In the genomic region with DNA sequence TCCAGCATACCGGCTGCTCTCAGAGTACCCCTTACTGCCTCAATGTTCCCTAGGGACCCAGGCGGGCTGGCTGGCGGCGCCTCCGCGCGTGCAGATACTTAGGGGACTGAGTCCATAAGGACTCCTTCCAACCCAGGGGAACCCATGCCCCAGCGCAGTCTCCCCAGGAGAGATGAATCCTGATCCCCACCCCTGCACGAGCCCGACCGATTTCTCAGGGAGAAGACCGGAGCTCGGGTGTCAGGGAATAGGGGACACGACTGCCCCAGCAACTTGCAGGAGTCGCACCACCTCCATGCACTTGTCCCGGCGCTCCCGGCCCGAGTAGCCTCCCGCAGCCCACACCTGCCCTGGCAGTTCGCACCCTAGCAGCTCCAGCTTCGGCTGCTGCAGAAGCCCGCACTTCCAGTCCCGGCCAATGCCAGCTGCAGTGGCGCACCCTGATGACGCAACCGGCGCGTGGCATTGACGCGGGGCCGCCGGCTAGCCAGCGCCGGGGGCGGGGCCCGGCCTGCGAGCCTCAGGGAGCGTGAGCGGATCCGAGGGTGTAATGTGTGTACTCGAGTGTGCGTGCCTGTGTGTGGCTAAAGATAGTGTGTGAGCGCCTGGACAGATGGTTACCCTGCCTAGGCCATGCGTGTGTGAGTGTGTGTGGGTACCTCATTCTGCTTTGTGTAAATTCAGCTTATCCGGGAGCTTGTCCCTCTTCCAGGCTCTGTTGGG, we compare ENCODE assay signal across 8 cellular contexts. TPM values are rescaled to one million over a fixed set of nuclear protein-coding genes. Genes with fewer than 3 reads are reported as not detected.
A peak's percentile ranks its signal among the peaks of the same experiment; 100 is the strongest.
DNase-seq lines count a peak whose midpoint lies in the region; ATAC-seq, FAIRE-seq and TF ChIP-seq lines count a peak whose summit lies in the region.

A gene with protein sequence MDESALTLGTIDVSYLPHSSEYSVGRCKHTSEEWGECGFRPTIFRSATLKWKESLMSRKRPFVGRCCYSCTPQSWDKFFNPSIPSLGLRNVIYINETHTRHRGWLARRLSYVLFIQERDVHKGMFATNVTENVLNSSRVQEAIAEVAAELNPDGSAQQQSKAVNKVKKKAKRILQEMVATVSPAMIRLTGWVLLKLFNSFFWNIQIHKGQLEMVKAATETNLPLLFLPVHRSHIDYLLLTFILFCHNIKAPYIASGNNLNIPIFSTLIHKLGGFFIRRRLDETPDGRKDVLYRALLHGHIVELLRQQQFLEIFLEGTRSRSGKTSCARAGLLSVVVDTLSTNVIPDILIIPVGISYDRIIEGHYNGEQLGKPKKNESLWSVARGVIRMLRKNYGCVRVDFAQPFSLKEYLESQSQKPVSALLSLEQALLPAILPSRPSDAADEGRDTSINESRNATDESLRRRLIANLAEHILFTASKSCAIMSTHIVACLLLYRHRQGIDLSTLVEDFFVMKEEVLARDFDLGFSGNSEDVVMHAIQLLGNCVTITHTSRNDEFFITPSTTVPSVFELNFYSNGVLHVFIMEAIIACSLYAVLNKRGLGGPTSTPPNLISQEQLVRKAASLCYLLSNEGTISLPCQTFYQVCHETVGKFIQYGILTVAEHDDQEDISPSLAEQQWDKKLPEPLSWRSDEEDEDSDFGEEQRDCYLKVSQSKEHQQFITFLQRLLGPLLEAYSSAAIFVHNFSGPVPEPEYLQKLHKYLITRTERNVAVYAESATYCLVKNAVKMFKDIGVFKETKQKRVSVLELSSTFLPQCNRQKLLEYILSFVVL (minus strand): TSS at position 437 of the 723 bp plus-strand sequence. CDS start 1,981 bp downstream, outside the sequence.

- H3K27me3 ChIP-seq in right cardiac atrium (ENCODE audit: control insufficient read depth, insufficient read depth) (no peaks in the 10 kb centered on the region), uterus (no peaks in the 10 kb centered on the region)

- peak; percentile 90 for TF ChIP-seq POLR2A in GM12892 (IDR thresholded peaks at IDR 0.05; ENCODE audit: low read depth, low read length)
- TF ChIP-seq POLR2A in uterus (IDR thresholded peaks at IDR 0.05) = peak; percentile 30 to 66

- under 1% methylated on average over 46 of the region's 46 CpGs for WGBS in right cardiac atrium

- H3K27ac ChIP-seq in right cardiac atrium (ENCODE audit: low read length) (peak within 1 kb of the TSS; percentile 61), uterus (peak within 1 kb of the TSS; percentile 63 to 82)

- H3K36me3 ChIP-seq in uterus = no peaks in the 10 kb centered on the region

- DNase-seq in GM12892 (ENCODE audit: insufficient read length) = peak; percentile 84
- DNase-seq in NCI-H1417 treated with DMSO at 0.1 percent for 48 hours (lab: John Stamatoyannopoulos, UW) = peak; percentile 22
- peak; percentile 93 to 100 (median 97) for DNase-seq in T-helper 17 cell
- peak; percentile 57 to 98 (median 92) for DNase-seq in anterior cingulate cortex (lab: John Stamatoyannopoulos, UW)
- peak; percentile 94 to 99 (median 99) for DNase-seq in right cardiac atrium
- DNase-seq in putamen (ENCODE audit: low spot score) = peak; percentile 91
- DNase-seq in uterus = peak; percentile 90 to 95

- peaks cover 22% of the 10 kb centered on the region for H3K4me1 Mint-ChIP-seq in T-helper 17 cell

- intact Hi-C loops in right cardiac atrium (cut with DNase I) (loop anchor here (5.0 to 10.0 kb wide), 2 partner anchors 114 to 121 kb away; no protein-coding TSS in a partner anchor), uterus (cut with DNase I; ENCODE audit: low total_unique reads) (no loop called here)

- peak within 1 kb of the TSS; percentile 96 for H3K27ac Mint-ChIP-seq in T-helper 17 cell

- FAIRE-seq in GM12892 (lab: Jason Lieb, UNC) = peak; percentile 98

- H3K9me3 ChIP-seq in T-helper 17 cell (ENCODE audit: control insufficient read depth, low read length, poor library complexity, severe bottlenecking) = no peaks in the 10 kb centered on the region
- no peaks in the 10 kb centered on the region for H3K9me3 ChIP-seq in right cardiac atrium (ENCODE audit: control insufficient read depth, low read length)
- no peaks in the 10 kb centered on the region for H3K9me3 ChIP-seq in uterus

- peak within 1 kb of the TSS; percentile 82 for H3K4me3 ChIP-seq in right cardiac atrium (ENCODE audit: low read length)
- H3K4me3 ChIP-seq in uterus = peak within 1 kb of the TSS; percentile 69 to 89

- no peaks in the 10 kb centered on the region for H3K27me3 Mint-ChIP-seq in T-helper 17 cell

- H3K4me3 Mint-ChIP-seq in T-helper 17 cell = peak within 1 kb of the TSS; percentile 96

- ATAC-seq in HG02759 (IDR thresholded peaks at IDR 0.05; ENCODE audit: unreplicated experiment) = peak; percentile 97
- peak; percentile 97 for ATAC-seq in T-helper 17 cell
- ATAC-seq in right cardiac atrium = peak; percentile 98 to 99

- peak in 2 of 4 experiments; percentile 30 to 52 for TF ChIP-seq CTCF in uterus (IDR thresholded peaks at IDR 0.05)

- H3K4me1 ChIP-seq in right cardiac atrium (ENCODE audit: control insufficient read depth, insufficient read depth, low read length) = no peaks in the 10 kb centered on the region
- peaks cover 0 to 5% of the 10 kb centered on the region in 2 donors for H3K4me1 ChIP-seq in uterus

- H3K36me3 Mint-ChIP-seq in T-helper 17 cell (ENCODE audit: low read depth) = peaks cover 8% of the 10 kb centered on the region

RNA-seq across cellular contexts. Expression of the gene that starts here (rescaled TPM):
- 3.5 TPM for polyA plus RNA-seq in GM12892 (2012; ENCODE audit: missing spikeins)
- total RNA-seq in T-helper 17 cell (1 to 10 TPM; 3.2 to 4.9 TPM), right cardiac atrium (10 to 100 TPM; 15.1 to 31.1 (median 17.0) TPM), uterus (10 to 100 TPM in 1 of 4 donors, 1 to 10 TPM in 3; 4.6 to 28.6 (median 7.7) TPM)
- polyA plus RNA-seq in right cardiac atrium = 15.8 TPM

Comparison
In these comparisons a context has a peak if more than half of its experiments do, and no peak if none do; other contexts are left out.
1. Peak in every context shown above with its lines: DNase-seq, ATAC-seq, H3K4me3 ChIP-seq and H3K27ac ChIP-seq.
2. DNase-seq: peak in every context shown above with its lines; median percentile 99 in right cardiac atrium; 97 in T-helper 17 cell; 92 in uterus; 92 in anterior cingulate cortex; 91 in putamen; 84 in GM12892; 22 in NCI-H1417 treated with DMSO at 0.1 percent for 48 hours.